Comparison of ENCODE assay signal across 36 cellular contexts in the genomic region with DNA sequence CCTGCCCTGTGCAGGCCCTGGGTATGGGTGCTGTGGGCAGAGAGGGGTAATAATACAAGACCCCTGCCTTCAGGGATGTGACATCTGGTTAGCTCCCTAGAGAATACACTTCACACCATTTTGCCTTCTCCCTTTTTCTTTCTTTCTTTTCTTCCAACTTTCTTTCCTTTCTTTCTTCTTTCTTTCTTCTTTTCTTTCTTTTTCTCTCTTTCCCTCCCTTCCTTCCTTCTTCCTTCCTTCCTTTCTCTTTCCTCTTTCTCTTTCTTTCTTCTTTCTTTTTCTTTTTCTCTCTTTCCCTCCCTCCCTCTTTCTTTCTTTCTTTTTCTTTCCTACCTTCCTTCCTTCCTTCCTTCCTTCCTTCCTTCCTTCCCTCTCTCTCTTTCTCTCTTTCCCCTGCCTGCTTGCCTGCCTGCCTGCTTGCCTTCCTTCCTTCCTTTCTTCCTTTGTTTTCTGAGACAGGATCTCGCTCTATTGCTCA.
"Had no signal": no experiment of that assay in that cellular context is flagged by ENCODE, and none has a peak within 500 bp of the region (broad histone marks: within the 10 kb centered on the region; RNA-seq: fewer than 3 reads in every experiment).

No MANE protein-coding gene starts in this region.

- H3K4me1 Mint-ChIP-seq: activated CD4-positive, alpha-beta memory T cell treated with anti-CD3 and anti-CD28 coated beads, Interleukin-2, amount 10 ng/mL, durations not matched to agents 7 days and 5 days; activated CD4-positive, alpha-beta T cell treated with anti-CD3 and anti-CD28 coated beads for 36 hours; activated CD4-positive, alpha-beta T cell treated with anti-CD3 and anti-CD28 coated beads, Interleukin-2, amount 10 ng/mL, durations not matched to agents 7 days and 5 days; activated CD8-positive, alpha-beta memory T cell treated with anti-CD3 and anti-CD28 coated beads, Interleukin-2, amount 10 ng/mL, durations not matched to agents 7 days and 5 days; activated naive CD4-positive, alpha-beta T cell treated with anti-CD3 and anti-CD28 coated beads, Interleukin-2, amount 10 ng/mL, durations not matched to agents 7 days and 5 days; activated naive CD4-positive, alpha-beta T cell treated with anti-CD3 and anti-CD28 coated beads, Interleukin-2, amount 50 U/mL, for 24 hours; activated naive CD8-positive, alpha-beta T cell treated with anti-CD3 and anti-CD28 coated beads, Interleukin-2, amount 10 ng/mL, durations not matched to agents 7 days and 5 days; activated naive CD8-positive, alpha-beta T cell treated with anti-CD3 and anti-CD28 coated beads, Interleukin-2, amount 50 U/mL, for 24 hours; central memory CD8-positive, alpha-beta T cell had no signal

- H3K27ac Mint-ChIP-seq: activated CD4-positive, alpha-beta memory T cell treated with anti-CD3 and anti-CD28 coated beads, Interleukin-2, amount 10 ng/mL, durations not matched to agents 7 days and 5 days; activated CD4-positive, alpha-beta T cell treated with anti-CD3 and anti-CD28 coated beads for 36 hours; activated CD4-positive, alpha-beta T cell treated with anti-CD3 and anti-CD28 coated beads, Interleukin-2, amount 10 ng/mL, durations not matched to agents 7 days and 5 days; activated CD8-positive, alpha-beta memory T cell treated with anti-CD3 and anti-CD28 coated beads, Interleukin-2, amount 10 ng/mL, durations not matched to agents 7 days and 5 days; activated CD8-positive, alpha-beta T cell treated with anti-CD3 and anti-CD28 coated beads, Interleukin-2, amount 10 ng/mL, durations not matched to agents 7 days and 5 days; activated naive CD4-positive, alpha-beta T cell treated with anti-CD3 and anti-CD28 coated beads, Interleukin-2, amount 10 ng/mL, durations not matched to agents 7 days and 5 days; activated naive CD4-positive, alpha-beta T cell treated with anti-CD3 and anti-CD28 coated beads, Interleukin-2, amount 50 U/mL, for 24 hours; activated naive CD8-positive, alpha-beta T cell; activated naive CD8-positive, alpha-beta T cell treated with anti-CD3 and anti-CD28 coated beads, Interleukin-2, amount 10 ng/mL, durations not matched to agents 7 days and 5 days; activated naive CD8-positive, alpha-beta T cell treated with anti-CD3 and anti-CD28 coated beads, Interleukin-2, amount 50 U/mL, for 24 hours; activated T-cell treated with anti-CD3 and anti-CD28 coated beads, Interleukin-2, amount 50 U/mL, for 24 hours; activated T-helper 2 cell treated with anti-CD3 and anti-CD28 coated beads, Interferon-gamma antibody, Interleukin-2, Interleukin-4, amounts not matched to agents 10 μg/mL and 5 μg/mL and 100 μg/mL, durations not matched to agents 14 hours and 24 hours and 36 hours; brain; T-helper 2 cell treated with Interferon-gamma antibody and Interleukin-4, amounts not matched to agents 5 μg/mL and 100 μg/mL, for 36 hours had no signal

- H3K36me3 Mint-ChIP-seq: activated CD8-positive, alpha-beta memory T cell treated with anti-CD3 and anti-CD28 coated beads, Interleukin-2, amount 10 ng/mL, durations not matched to agents 7 days and 5 days; activated naive CD4-positive, alpha-beta T cell treated with anti-CD3 and anti-CD28 coated beads, Interleukin-2, amount 10 ng/mL, durations not matched to agents 7 days and 5 days; activated naive CD8-positive, alpha-beta T cell treated with anti-CD3 and anti-CD28 coated beads, Interleukin-2, amount 10 ng/mL, durations not matched to agents 7 days and 5 days; brain had no signal

- ATAC-seq: activated CD4-positive, alpha-beta T cell treated with anti-CD3 and anti-CD28 coated beads for 36 hours; activated CD4-positive, CD25-positive, alpha-beta regulatory T cell treated with anti-CD3 and anti-CD28 coated beads, Interleukin-2, amount 50 U/mL, for 24 hours; activated CD8-positive, alpha-beta memory T cell treated with anti-CD3 and anti-CD28 coated beads, Interleukin-2, amount 10 ng/mL, durations not matched to agents 7 days and 5 days; activated CD8-positive, alpha-beta T cell treated with anti-CD3 and anti-CD28 coated beads, Interleukin-2, amount 10 ng/mL, durations not matched to agents 7 days and 5 days; activated naive CD8-positive, alpha-beta T cell treated with anti-CD3 and anti-CD28 coated beads, Interleukin-2, amount 50 U/mL, for 24 hours had no signal

- H3K4me3 ChIP-seq: ascending aorta, cardiac muscle cell had no signal

- H3K27me3 ChIP-seq: ascending aorta, cardiac muscle cell had no signal

- DNase-seq: activated CD4-positive, alpha-beta memory T cell treated with anti-CD3 and anti-CD28 coated beads, Interleukin-2, amount 10 ng/mL, durations not matched to agents 7 days and 5 days; activated CD4-positive, alpha-beta T cell treated with anti-CD3 and anti-CD28 coated beads for 1 hour; activated CD4-positive, alpha-beta T cell treated with anti-CD3 and anti-CD28 coated beads for 36 hours; activated CD4-positive, alpha-beta T cell treated with anti-CD3 and anti-CD28 coated beads for 48 hours; activated CD4-positive, alpha-beta T cell treated with anti-CD3 and anti-CD28 coated beads, Interleukin-2, amount 10 ng/mL, durations not matched to agents 7 days and 5 days; activated CD4-positive, alpha-beta T cell treated with anti-CD3 and anti-CD28 coated beads, Interleukin-2, amount 50 U/mL, for 48 hours; activated CD4-positive, CD25-positive, alpha-beta regulatory T cell; activated CD8-positive, alpha-beta memory T cell treated with anti-CD3 and anti-CD28 coated beads for 24 hours; activated CD8-positive, alpha-beta memory T cell treated with anti-CD3 and anti-CD28 coated beads, Interleukin-2, amount 50 U/mL, for 48 hours; activated CD8-positive, alpha-beta T cell treated with anti-CD3 and anti-CD28 coated beads, Interleukin-2, amount 10 ng/mL, durations not matched to agents 7 days and 5 days; activated effector memory CD4-positive, alpha-beta T cell treated with Interleukin-2 at 50 U/mL for 16 hours; activated gamma-delta T cell; activated naive CD4-positive, alpha-beta T cell treated with anti-CD3 and anti-CD28 coated beads, Interleukin-2, amount 10 ng/mL, durations not matched to agents 7 days and 5 days; activated naive CD4-positive, alpha-beta T cell treated with Interleukin-2 at 50 U/mL for 16 hours; activated naive CD8-positive, alpha-beta T cell treated with anti-CD3 and anti-CD28 coated beads, Interleukin-2, amount 10 ng/mL, durations not matched to agents 7 days and 5 days; activated naive CD8-positive, alpha-beta T cell treated with anti-CD3 and anti-CD28 coated beads, Interleukin-2, amount 50 U/mL, for 24 hours; activated T-cell treated with anti-CD3 and anti-CD28 coated beads, Interleukin-2, amount 50 U/mL, for 24 hours; activated T-cell treated with anti-CD3 and anti-CD28 coated beads, Interleukin-2, amount 50 U/mL, for 48 hours; amygdala; anterior cingulate cortex; caudate nucleus; cerebellar nuclear complex; T-helper 2 cell; T-helper 9 cell had no signal

- FAIRE-seq: TTC549 had no signal

- H3K27ac ChIP-seq: ascending aorta, cardiac muscle cell, VCaP had no signal

- H3K27me3 Mint-ChIP-seq: activated CD4-positive, alpha-beta T cell treated with anti-CD3 and anti-CD28 coated beads for 36 hours; activated naive CD8-positive, alpha-beta T cell treated with anti-CD3 and anti-CD28 coated beads, Interleukin-2, amount 10 ng/mL, durations not matched to agents 7 days and 5 days had no signal

- H3K9me3 ChIP-seq: ascending aorta had no signal

- H3K4me1 ChIP-seq: ascending aorta had no signal

- H3K36me3 ChIP-seq: ascending aorta, cardiac muscle cell had no signal

- H3K4me3 Mint-ChIP-seq: activated CD4-positive, alpha-beta memory T cell treated with anti-CD3 and anti-CD28 coated beads, Interleukin-2, amount 10 ng/mL, durations not matched to agents 7 days and 5 days; activated CD4-positive, alpha-beta T cell treated with anti-CD3 and anti-CD28 coated beads for 36 hours; activated CD4-positive, alpha-beta T cell treated with anti-CD3 and anti-CD28 coated beads, Interleukin-2, amount 10 ng/mL, durations not matched to agents 7 days and 5 days; activated CD8-positive, alpha-beta memory T cell treated with anti-CD3 and anti-CD28 coated beads, Interleukin-2, amount 10 ng/mL, durations not matched to agents 7 days and 5 days; activated CD8-positive, alpha-beta T cell treated with anti-CD3 and anti-CD28 coated beads, Interleukin-2, amount 10 ng/mL, durations not matched to agents 7 days and 5 days; activated naive CD4-positive, alpha-beta T cell treated with anti-CD3 and anti-CD28 coated beads, Interleukin-2, amount 10 ng/mL, durations not matched to agents 7 days and 5 days; activated naive CD4-positive, alpha-beta T cell treated with anti-CD3 and anti-CD28 coated beads, Interleukin-2, amount 50 U/mL, for 24 hours; activated naive CD8-positive, alpha-beta T cell; activated naive CD8-positive, alpha-beta T cell treated with anti-CD3 and anti-CD28 coated beads, Interleukin-2, amount 10 ng/mL, durations not matched to agents 7 days and 5 days; activated naive CD8-positive, alpha-beta T cell treated with anti-CD3 and anti-CD28 coated beads, Interleukin-2, amount 50 U/mL, for 24 hours; activated T-cell treated with anti-CD3 and anti-CD28 coated beads, Interleukin-2, amount 50 U/mL, for 24 hours; brain; central memory CD8-positive, alpha-beta T cell; T-helper 2 cell treated with Interferon-gamma antibody and Interleukin-4, amounts not matched to agents 5 μg/mL and 100 μg/mL, for 36 hours had no signal
